11 cellular contexts compared by ENCODE assay signal in genomic region chr6:43492673-43493072, GRCh38. TPM values are rescaled to one million over a fixed set of nuclear protein-coding genes. Genes with fewer than 3 reads are reported as not detected.
DNase-seq lines count a peak whose midpoint lies in the region; ATAC-seq and TF ChIP-seq lines count a peak whose summit lies in the region.
"Had no signal": no experiment of that assay in that cellular context is flagged by ENCODE, and none has a peak within 500 bp of the region (broad histone marks: within the 10 kb centered on the region; RNA-seq: fewer than 3 reads in every experiment).

No MANE protein-coding gene starts in this region.

- no peak overlapping the region for H3K18ac ChIP-seq in neuronal stem cell (ENCODE audit: low read length)

- H3K36me3 ChIP-seq in SJCRH30 (no peaks in the 10 kb centered on the region), esophagus squamous epithelium (peaks cover 0 to 14% (median under 1%) of the 10 kb centered on the region in 3 donors), neuronal stem cell (replicated peaks in 1 of 2; ENCODE audit: control insufficient read depth in 2 of 2, insufficient read depth in 2 of 2, low read length in 2 of 2) (peaks cover 2 to 25% of the 10 kb centered on the region in 2 donors)
- peaks cover 0 to 23% (median 0%) of the 10 kb centered on the region in 3 experiments for H3K36me3 ChIP-seq in naive thymus-derived CD4-positive, alpha-beta T cell (ENCODE audit: control insufficient read depth in 2 of 3, insufficient read depth in 3 of 3, low read length in 3 of 3)

- H3K4me2 ChIP-seq in neuronal stem cell (ENCODE audit: insufficient read depth, low read length, poor library complexity, severe bottlenecking), result no peak overlapping the region
- H3K4me2 ChIP-seq: KMS-11 had no signal

- H3K27ac ChIP-seq in SJCRH30 (peak overlapping the region; percentile 62), esophagus squamous epithelium (peak overlapping the region in 3 of 4 donors; percentile 28 to 69 (median 46)), neuronal stem cell (replicated peaks; ENCODE audit: low read length) (no peak overlapping the region)
- no peak overlapping the region for H3K27ac ChIP-seq in naive thymus-derived CD4-positive, alpha-beta T cell (ENCODE audit: low read depth, low read length)
- H3K27ac ChIP-seq: KMS-11 had no signal

- peaks cover 21 to 39% of the 10 kb centered on the region in 2 donors for H3K36me3 Mint-ChIP-seq in CD14-positive monocyte
- H3K36me3 Mint-ChIP-seq in naive thymus-derived CD4-positive, alpha-beta T cell, result peaks cover 0 to 8% (median 0%) of the 10 kb centered on the region in 5 donors
- H3K36me3 Mint-ChIP-seq: activated naive CD8-positive, alpha-beta T cell had no signal

- no peaks in the 10 kb centered on the region for H3K9me3 ChIP-seq in SJCRH30 (replicated peaks)
- H3K9me3 ChIP-seq in esophagus squamous epithelium, result no peaks in the 10 kb centered on the region
- H3K9me3 ChIP-seq in neuronal stem cell (replicated peaks in 1 of 2; ENCODE audit: control insufficient read depth in 2 of 2, insufficient read depth in 1 of 2, low read depth in 1 of 2, low read length in 2 of 2), result no peaks in the 10 kb centered on the region
- H3K9me3 ChIP-seq in naive thymus-derived CD4-positive, alpha-beta T cell (ENCODE audit: control insufficient read depth in 2 of 3, low read length in 3 of 3), result no peaks in the 10 kb centered on the region

- TF ChIP-seq CTCF in CD14-positive monocyte (IDR thresholded peaks at IDR 0.05), result no peak
- TF ChIP-seq CTCF in esophagus squamous epithelium (IDR thresholded peaks at IDR 0.05), result no peak

- no peak overlapping the region for H3K4me3 Mint-ChIP-seq in CD14-positive monocyte
- H3K4me3 Mint-ChIP-seq in naive thymus-derived CD4-positive, alpha-beta T cell, result no peak overlapping the region
- H3K4me3 Mint-ChIP-seq: activated naive CD8-positive, alpha-beta T cell had no signal

- peak overlapping the region; percentile 29 for H3K23ac ChIP-seq in neuronal stem cell (ENCODE audit: low read depth, low read length, poor library complexity)

- H2BK120ac ChIP-seq in neuronal stem cell (ENCODE audit: low read depth, low read length), result no peak overlapping the region

- no peak overlapping the region for H3K14ac ChIP-seq in neuronal stem cell (ENCODE audit: low read length)

- H3K9ac ChIP-seq in neuronal stem cell (ENCODE audit: low read depth, low read length, poor library complexity), result no peak overlapping the region
- H3K9ac ChIP-seq: KMS-11 had no signal

- POLR2A ChIA-PET in naive thymus-derived CD4-positive, alpha-beta T cell (lab: Charles Lee), result interaction anchor here (0.6 kb wide), 1 partner anchor 198 kb away, joined by 4 read pairs; no protein-coding TSS in a partner anchor

- H2AFZ ChIP-seq in neuronal stem cell (ENCODE audit: low read length), result no peak overlapping the region

- H3K4ac ChIP-seq in neuronal stem cell (ENCODE audit: low read length), result no peak overlapping the region

- intact Hi-C loops in CD14-positive monocyte (cut with micrococcal nuclease) (no loop called here), esophagus squamous epithelium (cut with DNase I) (no loop called here)
- intact Hi-C loops in naive thymus-derived CD4-positive, alpha-beta T cell (cut with micrococcal nuclease), result no loop called here

- 30 to 40% methylated on average over 2 to 3 of the region's 3 CpGs for WGBS in esophagus squamous epithelium, 2 donors
- WGBS in neuronal stem cell (ENCODE audit: extremely low coverage in 2 of 2, insufficient read length in 2 of 2, insufficient replicate concordance in 1 of 2), 2 donors, result no CpG with 5 or more reads among the region's 3 CpGs

- CTCF ChIA-PET in naive thymus-derived CD4-positive, alpha-beta T cell (lab: Charles Lee), result interaction anchor here (0.6 to 0.8 kb wide), 3 partner anchors 14 to 233 kb away, joined by 3 read pairs; no protein-coding TSS in a partner anchor

- peaks cover 8% of the 10 kb centered on the region for H3K4me1 Mint-ChIP-seq in CD14-positive monocyte
- H3K4me1 Mint-ChIP-seq in naive thymus-derived CD4-positive, alpha-beta T cell, result peaks cover 15 to 47% (median 35%) of the 10 kb centered on the region in 7 donors

- H2BK15ac ChIP-seq in neuronal stem cell (ENCODE audit: low read length), result no peak overlapping the region

- H3K4me1 ChIP-seq in SJCRH30 (peaks cover 52% of the 10 kb centered on the region), esophagus squamous epithelium (peaks cover 0 to 47% (median 18%) of the 10 kb centered on the region in 3 donors), neuronal stem cell (ENCODE audit: control insufficient read depth in 2 of 2, insufficient read depth in 1 of 2, low read depth in 1 of 2, low read length in 2 of 2) (peaks cover 7 to 21% of the 10 kb centered on the region in 2 donors)
- H3K4me1 ChIP-seq in naive thymus-derived CD4-positive, alpha-beta T cell (ENCODE audit: control insufficient read depth in 2 of 2, insufficient read depth in 2 of 2, low read length in 2 of 2), result peaks cover 12 to 15% of the 10 kb centered on the region in 2 donors

- H2BK5ac ChIP-seq in neuronal stem cell (ENCODE audit: low read length), result no peak overlapping the region

- no peak for ATAC-seq in naive thymus-derived CD4-positive, alpha-beta T cell

- peak overlapping the region; percentile 15 for H3K4me3 ChIP-seq in SJCRH30
- no peak overlapping the region for H3K4me3 ChIP-seq in esophagus squamous epithelium
- no peak overlapping the region for H3K4me3 ChIP-seq in neuronal stem cell (ENCODE audit: low read length in 2 of 2)
- no peak overlapping the region for H3K4me3 ChIP-seq in naive thymus-derived CD4-positive, alpha-beta T cell (ENCODE audit: low read length)

- TF ChIP-seq POLR2A in esophagus squamous epithelium (IDR thresholded peaks at IDR 0.05), result no peak

- no peaks in the 10 kb centered on the region for H3K27me3 ChIP-seq in SJCRH30
- H3K27me3 ChIP-seq in esophagus squamous epithelium, result peaks cover 0 to 40% (median 0%) of the 10 kb centered on the region in 4 donors
- no peaks in the 10 kb centered on the region for H3K27me3 ChIP-seq in neuronal stem cell (ENCODE audit: control insufficient read depth in 3 of 3, insufficient read depth in 3 of 3, low read depth in 1 of 3, low read length in 3 of 3)
- no peaks in the 10 kb centered on the region for H3K27me3 ChIP-seq in naive thymus-derived CD4-positive, alpha-beta T cell (ENCODE audit: control insufficient read depth in 2 of 2, insufficient read depth in 2 of 2, low read length in 2 of 2)

- DNase-seq in CD14-positive monocyte (ENCODE audit: low spot score) (peak; percentile 14), SJCRH30 (peak; percentile 73 to 80), esophagus squamous epithelium (lab: John Stamatoyannopoulos, UW) (no peak), neuronal stem cell (ENCODE audit: low spot score) (no peak), cortex of kidney (lab: John Stamatoyannopoulos, UW) (no peak), NCI-H146 (lab: John Stamatoyannopoulos, UW) (no peak), superior temporal gyrus (ENCODE audit: extremely low spot score) (no peak)
- DNase-seq in naive thymus-derived CD4-positive, alpha-beta T cell, result no peak
- DNase-seq: PC-3 had no signal

- H4K91ac ChIP-seq in neuronal stem cell (ENCODE audit: low read depth, low read length, poor library complexity), result no peak overlapping the region

- no peak overlapping the region for H4K8ac ChIP-seq in neuronal stem cell (ENCODE audit: low read depth, low read length)

- H3K27me3 Mint-ChIP-seq in CD14-positive monocyte (ENCODE audit: low read depth in 3 of 3), result peaks cover 0 to 4% (median 0%) of the 10 kb centered on the region in 3 donors
- H3K27me3 Mint-ChIP-seq in naive thymus-derived CD4-positive, alpha-beta T cell, result no peaks in the 10 kb centered on the region
- H3K27me3 Mint-ChIP-seq: activated naive CD8-positive, alpha-beta T cell had no signal

- no peaks in the 10 kb centered on the region for H3K9me3 Mint-ChIP-seq in CD14-positive monocyte
- no peaks in the 10 kb centered on the region for H3K9me3 Mint-ChIP-seq in naive thymus-derived CD4-positive, alpha-beta T cell

- peaks cover 10% of the 10 kb centered on the region for H3K79me1 ChIP-seq in neuronal stem cell (ENCODE audit: low read depth, low read length)

- H3K27ac Mint-ChIP-seq in CD14-positive monocyte, result peak overlapping the region in 2 of 7 donors; percentile 15 to 70
- peak overlapping the region in 4 of 9 donors; percentile 11 to 89 (median 44) for H3K27ac Mint-ChIP-seq in naive thymus-derived CD4-positive, alpha-beta T cell

- no peak overlapping the region for H2AK5ac ChIP-seq in neuronal stem cell (ENCODE audit: low read depth, low read length)

- H2BK12ac ChIP-seq in neuronal stem cell (ENCODE audit: low read length), result no peak overlapping the region

RNA-seq across cellular contexts. Expression of gene TJAP1, which starts 15.3 kb away (rescaled TPM):
- polyA plus RNA-seq in CD14-positive monocyte, result 1 to 10 TPM; 3.2 TPM
- 32.2 and 38.8 TPM in 2 replicates for total RNA-seq in SJCRH30 (2014; rRNA removed; shearing (Covaris generic))
- total RNA-seq in esophagus squamous epithelium, result 10 to 100 TPM in 3 of 4 donors, 1 to 10 TPM in 1; 9.5 to 20.2 (median 10.9) TPM
- 30.3 TPM for polyA plus RNA-seq in neuronal stem cell (2013, experiment 1 of 2)
- 28.9 TPM for polyA plus RNA-seq in neuronal stem cell (2013, experiment 2 of 2)
- 10 to 100 TPM; 29.2 to 55.2 (median 33.5) TPM for total RNA-seq in naive thymus-derived CD4-positive, alpha-beta T cell
- 10 to 100 TPM in 1 of 2 donors, 1 to 10 TPM in 1; 8.2 to 10.9 TPM for polyA plus RNA-seq in naive thymus-derived CD4-positive, alpha-beta T cell

RNA-seq across cellular contexts. Expression of gene LRRC73, which starts 17.5 kb away (rescaled TPM):
- polyA plus RNA-seq in CD14-positive monocyte, result not detected
- 0.14 TPM in 1 of 2 replicates, not detected in the other for total RNA-seq in SJCRH30 (2014; rRNA removed; shearing (Covaris generic))
- under 1 TPM in 3 of 4 donors, not detected in 1; 0.38 to 0.83 (median 0.64) TPM for total RNA-seq in esophagus squamous epithelium
- 0.92 TPM for polyA plus RNA-seq in neuronal stem cell (2013, experiment 1 of 2)
- polyA plus RNA-seq in neuronal stem cell (2013, experiment 2 of 2), result 0.98 TPM
- under 1 TPM; 0.22 to 0.84 (median 0.46) TPM for total RNA-seq in naive thymus-derived CD4-positive, alpha-beta T cell
- not detected for polyA plus RNA-seq in naive thymus-derived CD4-positive, alpha-beta T cell

RNA-seq across cellular contexts. Expression of gene YIPF3, which starts 24.1 kb away (rescaled TPM):
- 100 to 1,000 TPM; 112 to 123 TPM for polyA plus RNA-seq in CD14-positive monocyte
- 56.3 and 61.7 TPM in 2 replicates for total RNA-seq in SJCRH30 (2014; rRNA removed; shearing (Covaris generic))
- 10 to 100 TPM; 50.5 to 73.5 (median 71.8) TPM for total RNA-seq in esophagus squamous epithelium
- polyA plus RNA-seq in neuronal stem cell (2013, experiment 1 of 2), result 77.3 TPM
- 75.2 TPM for polyA plus RNA-seq in neuronal stem cell (2013, experiment 2 of 2)
- total RNA-seq in naive thymus-derived CD4-positive, alpha-beta T cell, result 10 to 100 TPM; 54.4 to 75.9 (median 67.3) TPM
- polyA plus RNA-seq in naive thymus-derived CD4-positive, alpha-beta T cell, result 10 to 100 TPM; 68.3 to 74.5 TPM

RNA-seq across cellular contexts. Expression of gene POLR1C, which starts 24.2 kb away (rescaled TPM):
- 1 to 10 TPM; 4.5 to 6.1 TPM for polyA plus RNA-seq in CD14-positive monocyte
- 37.3 and 38.3 TPM in 2 replicates for total RNA-seq in SJCRH30 (2014; rRNA removed; shearing (Covaris generic))
- total RNA-seq in esophagus squamous epithelium, result 10 to 100 TPM; 14.7 to 34.3 (median 25.9) TPM
- 23.4 TPM for polyA plus RNA-seq in neuronal stem cell (2013, experiment 1 of 2)
- polyA plus RNA-seq in neuronal stem cell (2013, experiment 2 of 2), result 22.0 TPM
- 10 to 100 TPM; 36.3 to 61.1 (median 40.9) TPM for total RNA-seq in naive thymus-derived CD4-positive, alpha-beta T cell
- 10 to 100 TPM; 13.1 to 29.2 TPM for polyA plus RNA-seq in naive thymus-derived CD4-positive, alpha-beta T cell

RNA-seq across cellular contexts. Expression of gene DLK2, which starts 37.3 kb away (rescaled TPM):
- polyA plus RNA-seq in CD14-positive monocyte, result not detected
- total RNA-seq in SJCRH30 (2014; rRNA removed; shearing (Covaris generic)), result 5.4 and 5.8 TPM in 2 replicates
- total RNA-seq in esophagus squamous epithelium, result 10 to 100 TPM in 2 of 4 donors, 1 to 10 TPM in 2; 8.3 to 24.8 (median 12.6) TPM
- polyA plus RNA-seq in neuronal stem cell (2013, experiment 1 of 2), result 1.5 TPM
- 1.8 TPM for polyA plus RNA-seq in neuronal stem cell (2013, experiment 2 of 2)
- total RNA-seq in naive thymus-derived CD4-positive, alpha-beta T cell, result 1 to 10 TPM in 1 of 5 experiments, under 1 TPM in 4; 0.30 to 1.6 (median 0.53) TPM
- 1 to 10 TPM in 1 of 2 donors, under 1 TPM in 1; 0.74 to 1.0 TPM for polyA plus RNA-seq in naive thymus-derived CD4-positive, alpha-beta T cell

Comparison
In these comparisons a context has a peak if more than half of its experiments do, and no peak if none do; other contexts are left out.
1. DNase-seq: peak in CD14-positive monocyte (single experiment) and SJCRH30 (2 of 2); none in esophagus squamous epithelium (single experiment), neuronal stem cell (single experiment), cortex of kidney (single experiment), naive thymus-derived CD4-positive, alpha-beta T cell (0 of 9), NCI-H146 (single experiment) and superior temporal gyrus (single experiment).
2. H3K27ac ChIP-seq: peak in SJCRH30 (single experiment) and esophagus squamous epithelium (3 of 4); none in neuronal stem cell (single experiment) and naive thymus-derived CD4-positive, alpha-beta T cell (single experiment).